In genomic region chr17:45226620-45227019, GRCh38 we compare ENCODE assay signal across 11 cellular contexts. TPM values are rescaled to one million over a fixed set of nuclear protein-coding genes. Genes with fewer than 3 reads are reported as not detected.
A peak's percentile ranks its signal among the peaks of the same experiment; 100 is the strongest.
DNase-seq lines count a peak whose midpoint lies in the region; ATAC-seq and TF ChIP-seq lines count a peak whose summit lies in the region.
"Had no signal": no experiment of that assay in that cellular context is flagged by ENCODE, and none has a peak within 500 bp of the region (broad histone marks: within the 10 kb centered on the region; RNA-seq: fewer than 3 reads in every experiment).

No MANE protein-coding gene starts in this region.

- no peaks in the 10 kb centered on the region for H3K36me3 ChIP-seq in SU-DHL-6 (ENCODE audit: low read length)
- no peaks in the 10 kb centered on the region for H3K36me3 ChIP-seq in stomach
- no peaks in the 10 kb centered on the region for H3K36me3 ChIP-seq in SJCRH30
- H3K36me3 ChIP-seq in GM23338 (ENCODE audit: insufficient read depth) = no peaks in the 10 kb centered on the region
- H3K36me3 ChIP-seq: WERI-Rb-1 had no signal

- H3K27ac Mint-ChIP-seq in T-helper 2 cell treated with Interferon-gamma antibody and Interleukin-4, amounts not matched to agents 5 μg/mL and 100 μg/mL, for 36 hours = peak overlapping the region; percentile 98
- peak overlapping the region; percentile 20 for H3K27ac Mint-ChIP-seq in glutamatergic neuron (ENCODE audit: unreplicated experiment)
- H3K27ac Mint-ChIP-seq in GM23338 = no peak overlapping the region

- TF ChIP-seq CTCF in SU-DHL-6 (IDR thresholded peaks at IDR 0.05; ENCODE audit: insufficient read depth, low read length, poor library complexity, severe bottlenecking) (no peak), glutamatergic neuron (IDR thresholded peaks at IDR 0.05; ENCODE audit: partially characterized antibody, unreplicated experiment) (no peak), stomach (IDR thresholded peaks at IDR 0.05) (no peak), GM23338 (conservative IDR thresholded peaks at IDR 0.05; ENCODE audit: low read depth in 2 of 2) (no peak)

- no peaks in the 10 kb centered on the region for H3K27me3 ChIP-seq in SU-DHL-6 (ENCODE audit: low read length)
- H3K27me3 ChIP-seq in stomach = peaks cover 0 to 16% (median 7%) of the 10 kb centered on the region in 3 donors
- peaks cover 7% of the 10 kb centered on the region; the same call in 1 of the 2 replicates for H3K27me3 ChIP-seq in SJCRH30
- H3K27me3 ChIP-seq in GM23338 (ENCODE audit: insufficient read depth) = peaks cover 23% of the 10 kb centered on the region

- H4K20me1 ChIP-seq in SU-DHL-6 (ENCODE audit: low read depth, low read length) = no peaks in the 10 kb centered on the region
- no peaks in the 10 kb centered on the region for H4K20me1 ChIP-seq in GM23338 (replicated peaks; ENCODE audit: insufficient read depth)

- H2AFZ ChIP-seq in SU-DHL-6 (ENCODE audit: low read depth, low read length, severe bottlenecking) (no peak overlapping the region), GM23338 (no peak overlapping the region)

- H3K4me1 Mint-ChIP-seq in T-helper 2 cell treated with Interferon-gamma antibody and Interleukin-4, amounts not matched to agents 5 μg/mL and 100 μg/mL, for 36 hours (ENCODE audit: low read depth) = peaks cover 65% of the 10 kb centered on the region
- peaks cover 38% of the 10 kb centered on the region for H3K4me1 Mint-ChIP-seq in glutamatergic neuron (ENCODE audit: low read depth, unreplicated experiment)
- peaks cover 55% of the 10 kb centered on the region for H3K4me1 Mint-ChIP-seq in GM23338

- H3K4me3 Mint-ChIP-seq in T-helper 2 cell treated with Interferon-gamma antibody and Interleukin-4, amounts not matched to agents 5 μg/mL and 100 μg/mL, for 36 hours = peak overlapping the region; percentile 99
- no peak overlapping the region for H3K4me3 Mint-ChIP-seq in glutamatergic neuron (ENCODE audit: unreplicated experiment)
- H3K4me3 Mint-ChIP-seq in GM23338 = no peak overlapping the region

- peak overlapping the region; percentile 48 for H3K4me3 ChIP-seq in SU-DHL-6 (ENCODE audit: insufficient read depth, low read length, poor library complexity, severe bottlenecking)
- H3K4me3 ChIP-seq in stomach = peak overlapping the region; percentile 3 to 79 (median 45)
- H3K4me3 ChIP-seq in SJCRH30 = no peak overlapping the region
- H3K4me3 ChIP-seq in GM23338 = no peak overlapping the region

- peaks cover 65% of the 10 kb centered on the region for H3K79me2 ChIP-seq in SU-DHL-6 (ENCODE audit: insufficient read depth, low read length)
- H3K79me2 ChIP-seq in GM23338 (replicated peaks; ENCODE audit: insufficient read depth) = no peaks in the 10 kb centered on the region

- WGBS in stomach, 5 donors = 67 to 78% (median 70%) methylated on average over 4 of the region's 4 CpGs

- no peak for DNase-seq in T-helper 2 cell treated with Interferon-gamma antibody and Interleukin-4, amounts not matched to agents 5 μg/mL and 100 μg/mL, for 36 hours (ENCODE audit: low spot score)
- DNase-seq in T-helper 2 cell (no peak), glutamatergic neuron (no peak), stomach (no peak), SJCRH30 (no peak), GM23338 (ENCODE audit: low spot score) (no peak)
- DNase-seq: NCI-H510A treated with DMSO at 0.1 percent for 48 hours, WERI-Rb-1 had no signal

- H3K27me3 Mint-ChIP-seq in T-helper 2 cell treated with Interferon-gamma antibody and Interleukin-4, amounts not matched to agents 5 μg/mL and 100 μg/mL, for 36 hours (ENCODE audit: low read depth) = no peaks in the 10 kb centered on the region
- H3K27me3 Mint-ChIP-seq in glutamatergic neuron (ENCODE audit: unreplicated experiment) = peaks cover 13% of the 10 kb centered on the region
- peaks cover 28% of the 10 kb centered on the region for H3K27me3 Mint-ChIP-seq in GM23338 (ENCODE audit: insufficient read depth, low read depth, poor library complexity)

- intact Hi-C loops in stomach (cut with DNase I; ENCODE audit: low total_unique reads) = no loop called here

- H3K4me1 ChIP-seq in stomach (peaks cover 33 to 67% (median 54%) of the 10 kb centered on the region in 4 donors), SJCRH30 (peaks cover 43% of the 10 kb centered on the region), GM23338 (ENCODE audit: insufficient read depth) (peaks cover 35% of the 10 kb centered on the region)

- no peak for TF ChIP-seq POLR2A in stomach (IDR thresholded peaks at IDR 0.05)

- peak overlapping the region; percentile 98 for H3K9ac ChIP-seq in SU-DHL-6 (ENCODE audit: low read length)

- H3F3A ChIP-seq in SU-DHL-6 (ENCODE audit: insufficient read depth) (peaks cover 70% of the 10 kb centered on the region), GM23338 (replicated peaks; ENCODE audit: low read depth) (0 out of 2 replicates have a peak, but pooled peaks cover 2% of the 10 kb centered on the region)

- peaks cover 47% of the 10 kb centered on the region for H3K36me3 Mint-ChIP-seq in T-helper 2 cell treated with Interferon-gamma antibody and Interleukin-4, amounts not matched to agents 5 μg/mL and 100 μg/mL, for 36 hours (ENCODE audit: low read depth)
- H3K36me3 Mint-ChIP-seq in glutamatergic neuron (ENCODE audit: unreplicated experiment) = no peaks in the 10 kb centered on the region
- no peaks in the 10 kb centered on the region for H3K36me3 Mint-ChIP-seq in GM23338 (ENCODE audit: low read depth)

- no peak for TF ChIP-seq EP300 in stomach (IDR thresholded peaks at IDR 0.05)

- H3K9me3 ChIP-seq in SU-DHL-6 (ENCODE audit: insufficient read depth, low read length) (no peaks in the 10 kb centered on the region), stomach (no peaks in the 10 kb centered on the region), SJCRH30 (replicated peaks) (no peaks in the 10 kb centered on the region)

- H3K4me2 ChIP-seq in SU-DHL-6 (ENCODE audit: low read depth, low read length, poor library complexity, severe bottlenecking) (peak overlapping the region; percentile 92), GM23338 (no peak overlapping the region)

- no peaks in the 10 kb centered on the region for H3K9me3 Mint-ChIP-seq in T-helper 2 cell treated with Interferon-gamma antibody and Interleukin-4, amounts not matched to agents 5 μg/mL and 100 μg/mL, for 36 hours
- peaks cover 2% of the 10 kb centered on the region for H3K9me3 Mint-ChIP-seq in glutamatergic neuron (ENCODE audit: unreplicated experiment)
- no peaks in the 10 kb centered on the region; the same call in 2 of the 3 replicates for H3K9me3 Mint-ChIP-seq in GM23338

- H3K9me2 ChIP-seq in SU-DHL-6 (replicated peaks; ENCODE audit: insufficient read depth, low read length) (no peaks in the 10 kb centered on the region), GM23338 (ENCODE audit: insufficient read depth) (no peaks in the 10 kb centered on the region)

- H3K27ac ChIP-seq in SU-DHL-6 (ENCODE audit: low read depth, low read length) (peak overlapping the region; percentile 99), stomach (peak overlapping the region; percentile 30 to 93 (median 85)), SJCRH30 (no peak overlapping the region), GM23338 (ENCODE audit: low read depth) (no peak overlapping the region)
- H3K27ac ChIP-seq: WERI-Rb-1 had no signal

- ATAC-seq in HG03460 (IDR thresholded peaks at IDR 0.05; ENCODE audit: unreplicated experiment) = no peak
- ATAC-seq in GM23338 = no peak

TF ChIP-seq in GM23338, 12 proteins besides CTCF, POLR2A, EP300 and RAD21 (continues in another document):
- no peak for TF ChIP-seq EZH2phosphoT487 (IDR thresholded peaks at IDR 0.05; ENCODE audit: unreplicated experiment)

RNA-seq across cellular contexts. Expression of gene FMNL1, which starts 4.9 kb away (rescaled TPM):
- total RNA-seq in glutamatergic neuron (ENCODE audit: unreplicated experiment) (24.2 TPM), stomach (10 to 100 TPM in 3 of 5 donors, 1 to 10 TPM in 2; 8.1 to 34.5 (median 16.5) TPM)
- polyA plus RNA-seq in stomach (10 to 100 TPM in 1 of 3 donors, 1 to 10 TPM in 2; 4.5 to 10.1 (median 8.2) TPM), GM23338 (2016; fragmentation: Nextera tagmentation; extraction: Ambion mirVana) (5.6 and 6.6 TPM in 2 replicates)
- 0.91 and 1.1 TPM in 2 replicates for total RNA-seq in SJCRH30 (2014; rRNA removed; shearing (Covaris generic))
- total RNA-seq in GM23338 (2014; rRNA removed; shearing (Covaris generic)) = 9.3 and 23.1 TPM in 2 replicates

RNA-seq across cellular contexts. Expression of gene SPATA32, which starts 35.3 kb away (rescaled TPM):
- not detected for total RNA-seq in glutamatergic neuron (ENCODE audit: unreplicated experiment)
- total RNA-seq in stomach = not detected
- not detected for polyA plus RNA-seq in stomach
- 0.08 TPM in 1 of 2 replicates, not detected in the other for total RNA-seq in SJCRH30 (2014; rRNA removed; shearing (Covaris generic))
- not detected in 2 replicates for total RNA-seq in GM23338 (2014; rRNA removed; shearing (Covaris generic))
- polyA plus RNA-seq in GM23338 (2016; fragmentation: Nextera tagmentation; extraction: Ambion mirVana) = 0.23 TPM in 1 of 2 replicates, not detected in the other
- total RNA-seq: posterior vena cava had no signal

Comparison
In these comparisons a context has a peak if more than half of its experiments do, and no peak if none do; other contexts are left out.
1. H3K27ac ChIP-seq: peak in SU-DHL-6 (single experiment) and stomach (5 of 5); none in SJCRH30 (single experiment) and GM23338 (single experiment).
2. H3K4me3 ChIP-seq: peak in SU-DHL-6 (single experiment) and stomach (4 of 4); none in SJCRH30 (single experiment) and GM23338 (single experiment).